1 cellular context compared by ENCODE assay signal in the genomic region with DNA sequence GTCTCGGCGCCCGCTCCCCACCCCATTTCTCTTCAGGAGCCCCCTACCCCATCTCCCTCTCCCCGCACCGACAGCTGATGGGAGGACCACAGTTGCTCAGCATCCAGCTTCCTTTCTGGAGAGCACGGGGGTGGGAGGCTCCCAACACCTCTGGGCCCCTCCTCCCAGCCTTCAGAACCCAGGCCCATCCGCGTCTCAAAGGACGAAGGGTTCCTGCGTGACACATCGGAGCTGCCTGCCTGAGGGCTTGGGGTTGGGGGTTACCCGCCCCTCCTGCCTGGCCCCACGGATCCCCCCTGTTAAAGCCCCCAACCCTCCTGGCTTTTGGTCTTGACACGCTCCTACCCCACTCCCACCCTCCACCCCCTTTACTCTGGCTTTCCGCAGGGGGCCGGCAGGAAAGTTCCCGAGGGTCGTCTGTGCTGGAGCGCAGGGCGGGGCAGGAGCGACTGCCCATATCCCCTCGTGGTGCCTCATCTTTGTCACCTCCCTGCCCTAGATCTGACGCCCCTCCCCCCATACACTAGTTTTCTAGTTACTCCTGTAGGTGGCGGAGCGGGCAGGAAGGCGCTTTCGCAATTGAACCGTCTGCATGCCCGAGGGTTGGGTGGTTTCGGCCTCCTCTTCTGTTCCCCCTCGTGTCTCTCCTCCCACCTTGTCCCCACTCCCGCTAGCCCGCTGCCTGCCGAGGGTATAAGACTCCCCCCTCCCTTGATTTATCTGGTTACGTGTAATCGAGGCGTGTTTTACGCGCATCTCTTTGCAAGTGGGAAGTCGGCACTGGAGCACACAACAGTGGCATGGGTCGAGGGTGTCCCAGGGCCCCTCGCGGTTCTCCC.
TF ChIP-seq lines count a peak whose summit lies in the region.

No MANE protein-coding gene starts in this region.

TF ChIP-seq in K562, 482 proteins besides CTCF, POLR2A, EP300 and RAD21:
- no peak for TF ChIP-seq NR2F6 (CRISPR knock-in tag; IDR thresholded peaks at IDR 0.05)
- TF ChIP-seq, protein P1, sequence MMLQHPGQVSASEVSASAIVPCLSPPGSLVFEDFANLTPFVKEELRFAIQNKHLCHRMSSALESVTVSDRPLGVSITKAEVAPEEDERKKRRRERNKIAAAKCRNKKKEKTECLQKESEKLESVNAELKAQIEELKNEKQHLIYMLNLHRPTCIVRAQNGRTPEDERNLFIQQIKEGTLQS (IDR thresholded peaks at IDR 0.05): peak; percentile 29; the same call in 1 of the 2 replicates
- TF ChIP-seq, protein P1 (CRISPR knock-in tag; conservative IDR thresholded peaks at IDR 0.05): no peak
- TF ChIP-seq GABPB1 (CRISPR knock-in tag; IDR thresholded peaks at IDR 0.05): peak; percentile 40; the same call in 1 of the 2 replicates
- TF ChIP-seq, protein P2, sequence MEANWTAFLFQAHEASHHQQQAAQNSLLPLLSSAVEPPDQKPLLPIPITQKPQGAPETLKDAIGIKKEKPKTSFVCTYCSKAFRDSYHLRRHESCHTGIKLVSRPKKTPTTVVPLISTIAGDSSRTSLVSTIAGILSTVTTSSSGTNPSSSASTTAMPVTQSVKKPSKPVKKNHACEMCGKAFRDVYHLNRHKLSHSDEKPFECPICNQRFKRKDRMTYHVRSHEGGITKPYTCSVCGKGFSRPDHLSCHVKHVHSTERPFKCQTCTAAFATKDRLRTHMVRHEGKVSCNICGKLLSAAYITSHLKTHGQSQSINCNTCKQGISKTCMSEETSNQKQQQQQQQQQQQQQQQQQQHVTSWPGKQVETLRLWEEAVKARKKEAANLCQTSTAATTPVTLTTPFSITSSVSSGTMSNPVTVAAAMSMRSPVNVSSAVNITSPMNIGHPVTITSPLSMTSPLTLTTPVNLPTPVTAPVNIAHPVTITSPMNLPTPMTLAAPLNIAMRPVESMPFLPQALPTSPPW (CRISPR knock-in tag; IDR thresholded peaks at IDR 0.05): peak; percentile 45; the same call in 1 of the 2 replicates
- TF ChIP-seq POLR2G (IDR thresholded peaks at IDR 0.05; ENCODE audit: low read depth, low read length): no peak
- TF ChIP-seq, protein P3, sequence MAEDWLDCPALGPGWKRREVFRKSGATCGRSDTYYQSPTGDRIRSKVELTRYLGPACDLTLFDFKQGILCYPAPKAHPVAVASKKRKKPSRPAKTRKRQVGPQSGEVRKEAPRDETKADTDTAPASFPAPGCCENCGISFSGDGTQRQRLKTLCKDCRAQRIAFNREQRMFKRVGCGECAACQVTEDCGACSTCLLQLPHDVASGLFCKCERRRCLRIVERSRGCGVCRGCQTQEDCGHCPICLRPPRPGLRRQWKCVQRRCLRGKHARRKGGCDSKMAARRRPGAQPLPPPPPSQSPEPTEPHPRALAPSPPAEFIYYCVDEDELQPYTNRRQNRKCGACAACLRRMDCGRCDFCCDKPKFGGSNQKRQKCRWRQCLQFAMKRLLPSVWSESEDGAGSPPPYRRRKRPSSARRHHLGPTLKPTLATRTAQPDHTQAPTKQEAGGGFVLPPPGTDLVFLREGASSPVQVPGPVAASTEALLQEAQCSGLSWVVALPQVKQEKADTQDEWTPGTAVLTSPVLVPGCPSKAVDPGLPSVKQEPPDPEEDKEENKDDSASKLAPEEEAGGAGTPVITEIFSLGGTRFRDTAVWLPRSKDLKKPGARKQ (CRISPR knock-in tag; IDR thresholded peaks at IDR 0.05): peak; percentile 56; the same call in 1 of the 2 replicates
- TF ChIP-seq, protein P4, sequence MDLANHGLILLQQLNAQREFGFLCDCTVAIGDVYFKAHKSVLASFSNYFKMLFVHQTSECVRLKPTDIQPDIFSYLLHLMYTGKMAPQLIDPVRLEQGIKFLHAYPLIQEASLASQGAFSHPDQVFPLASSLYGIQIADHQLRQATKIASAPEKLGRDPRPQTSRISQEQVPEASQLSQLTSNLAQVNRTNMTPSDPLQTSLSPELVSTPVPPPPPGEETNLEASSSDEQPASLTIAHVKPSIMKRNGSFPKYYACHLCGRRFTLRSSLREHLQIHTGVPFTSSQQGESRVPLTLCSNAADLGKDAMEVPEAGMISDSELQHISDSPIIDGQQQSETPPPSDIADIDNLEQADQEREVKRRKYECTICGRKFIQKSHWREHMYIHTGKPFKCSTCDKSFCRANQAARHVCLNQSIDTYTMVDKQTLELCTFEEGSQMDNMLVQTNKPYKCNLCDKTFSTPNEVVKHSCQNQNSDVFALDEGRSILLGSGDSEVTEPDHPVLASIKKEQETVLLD (IDR thresholded peaks at IDR 0.05): peak; percentile 49; the same call in 1 of the 2 replicates
- no peak for TF ChIP-seq PCBP1 (IDR thresholded peaks at IDR 0.05; ENCODE audit: low read depth, low read length, poor library complexity, severe bottlenecking)
- TF ChIP-seq TRIM24 (IDR thresholded peaks at IDR 0.05): peak; percentile 54 to 67; a peak in 2 of 4 replicates
- peak; percentile 79 for TF ChIP-seq CEBPG (CRISPR knock-in tag; IDR thresholded peaks at IDR 0.05)
- peak in 1 of 2 experiments; percentile 43; a peak in 1 of 4 replicates for TF ChIP-seq CEBPG (tag; conservative IDR thresholded peaks at IDR 0.05 in 1 of 2, IDR thresholded peaks at IDR 0.05 in 1 of 2)
- TF ChIP-seq, protein P5, sequence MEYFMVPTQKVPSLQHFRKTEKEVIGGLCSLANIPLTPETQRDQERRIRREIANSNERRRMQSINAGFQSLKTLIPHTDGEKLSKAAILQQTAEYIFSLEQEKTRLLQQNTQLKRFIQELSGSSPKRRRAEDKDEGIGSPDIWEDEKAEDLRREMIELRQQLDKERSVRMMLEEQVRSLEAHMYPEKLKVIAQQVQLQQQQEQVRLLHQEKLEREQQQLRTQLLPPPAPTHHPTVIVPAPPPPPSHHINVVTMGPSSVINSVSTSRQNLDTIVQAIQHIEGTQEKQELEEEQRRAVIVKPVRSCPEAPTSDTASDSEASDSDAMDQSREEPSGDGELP (CRISPR knock-in tag; IDR thresholded peaks at IDR 0.05; ENCODE audit: borderline replicate concordance): peak; percentile 42; the same call in 1 of the 2 replicates
- TF ChIP-seq, protein P6, sequence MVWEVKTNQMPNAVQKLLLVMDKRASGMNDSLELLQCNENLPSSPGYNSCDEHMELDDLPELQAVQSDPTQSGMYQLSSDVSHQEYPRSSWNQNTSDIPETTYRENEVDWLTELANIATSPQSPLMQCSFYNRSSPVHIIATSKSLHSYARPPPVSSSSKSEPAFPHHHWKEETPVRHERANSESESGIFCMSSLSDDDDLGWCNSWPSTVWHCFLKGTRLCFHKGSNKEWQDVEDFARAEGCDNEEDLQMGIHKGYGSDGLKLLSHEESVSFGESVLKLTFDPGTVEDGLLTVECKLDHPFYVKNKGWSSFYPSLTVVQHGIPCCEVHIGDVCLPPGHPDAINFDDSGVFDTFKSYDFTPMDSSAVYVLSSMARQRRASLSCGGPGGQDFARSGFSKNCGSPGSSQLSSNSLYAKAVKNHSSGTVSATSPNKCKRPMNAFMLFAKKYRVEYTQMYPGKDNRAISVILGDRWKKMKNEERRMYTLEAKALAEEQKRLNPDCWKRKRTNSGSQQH (CRISPR knock-in tag; IDR thresholded peaks at IDR 0.05): no peak
- no peak for TF ChIP-seq TCF7 (IDR thresholded peaks at IDR 0.05; ENCODE audit: borderline replicate concordance)
- TF ChIP-seq CEBPB (tag; IDR thresholded peaks at IDR 0.05): peak; percentile 94
- TF ChIP-seq, protein P7, sequence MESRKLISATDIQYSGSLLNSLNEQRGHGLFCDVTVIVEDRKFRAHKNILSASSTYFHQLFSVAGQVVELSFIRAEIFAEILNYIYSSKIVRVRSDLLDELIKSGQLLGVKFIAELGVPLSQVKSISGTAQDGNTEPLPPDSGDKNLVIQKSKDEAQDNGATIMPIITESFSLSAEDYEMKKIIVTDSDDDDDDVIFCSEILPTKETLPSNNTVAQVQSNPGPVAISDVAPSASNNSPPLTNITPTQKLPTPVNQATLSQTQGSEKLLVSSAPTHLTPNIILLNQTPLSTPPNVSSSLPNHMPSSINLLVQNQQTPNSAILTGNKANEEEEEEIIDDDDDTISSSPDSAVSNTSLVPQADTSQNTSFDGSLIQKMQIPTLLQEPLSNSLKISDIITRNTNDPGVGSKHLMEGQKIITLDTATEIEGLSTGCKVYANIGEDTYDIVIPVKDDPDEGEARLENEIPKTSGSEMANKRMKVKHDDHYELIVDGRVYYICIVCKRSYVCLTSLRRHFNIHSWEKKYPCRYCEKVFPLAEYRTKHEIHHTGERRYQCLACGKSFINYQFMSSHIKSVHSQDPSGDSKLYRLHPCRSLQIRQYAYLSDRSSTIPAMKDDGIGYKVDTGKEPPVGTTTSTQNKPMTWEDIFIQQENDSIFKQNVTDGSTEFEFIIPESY (CRISPR knock-in tag; IDR thresholded peaks at IDR 0.05): peak; percentile 100
- peak; percentile 30; the same call in 1 of the 2 replicates for TF ChIP-seq CBX1 (IDR thresholded peaks at IDR 0.05; ENCODE audit: low read depth)
- TF ChIP-seq NR3C1 (CRISPR knock-in tag; IDR thresholded peaks at IDR 0.05): 0 out of 2 replicates have a peak, but pooled peaks have one; percentile 7
- peak in 1 of 2 experiments; percentile 25; a peak in 1 of 4 replicates for TF ChIP-seq MAZ (CRISPR knock-in tag; conservative IDR thresholded peaks at IDR 0.05 in 1 of 2, IDR thresholded peaks at IDR 0.05 in 1 of 2)
- no peak for TF ChIP-seq ZNF316 (IDR thresholded peaks at IDR 0.05)
- TF ChIP-seq XRCC5 (IDR thresholded peaks at IDR 0.05; ENCODE audit: low read depth, low read length): peak; percentile 46; the same call in 1 of the 2 replicates
- TF ChIP-seq WHSC1 (IDR thresholded peaks at IDR 0.05; ENCODE audit: low read length): no peak
- no peak for TF ChIP-seq NCOA4 (IDR thresholded peaks at IDR 0.05; ENCODE audit: partially characterized antibody)
- TF ChIP-seq, protein P8, sequence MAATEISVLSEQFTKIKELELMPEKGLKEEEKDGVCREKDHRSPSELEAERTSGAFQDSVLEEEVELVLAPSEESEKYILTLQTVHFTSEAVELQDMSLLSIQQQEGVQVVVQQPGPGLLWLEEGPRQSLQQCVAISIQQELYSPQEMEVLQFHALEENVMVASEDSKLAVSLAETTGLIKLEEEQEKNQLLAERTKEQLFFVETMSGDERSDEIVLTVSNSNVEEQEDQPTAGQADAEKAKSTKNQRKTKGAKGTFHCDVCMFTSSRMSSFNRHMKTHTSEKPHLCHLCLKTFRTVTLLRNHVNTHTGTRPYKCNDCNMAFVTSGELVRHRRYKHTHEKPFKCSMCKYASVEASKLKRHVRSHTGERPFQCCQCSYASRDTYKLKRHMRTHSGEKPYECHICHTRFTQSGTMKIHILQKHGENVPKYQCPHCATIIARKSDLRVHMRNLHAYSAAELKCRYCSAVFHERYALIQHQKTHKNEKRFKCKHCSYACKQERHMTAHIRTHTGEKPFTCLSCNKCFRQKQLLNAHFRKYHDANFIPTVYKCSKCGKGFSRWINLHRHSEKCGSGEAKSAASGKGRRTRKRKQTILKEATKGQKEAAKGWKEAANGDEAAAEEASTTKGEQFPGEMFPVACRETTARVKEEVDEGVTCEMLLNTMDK (IDR thresholded peaks at IDR 0.05; ENCODE audit: borderline replicate concordance, insufficient read depth, low read depth, low read length, poor library complexity, severe bottlenecking): peak; percentile 92
